Comparison of ENCODE assay signal across 1 cellular context in genomic region chr2:183063083-183063482, GRCh38.
TF ChIP-seq lines count a peak whose summit lies in the region.

No MANE protein-coding gene starts in this region.

TF ChIP-seq in K562, 482 proteins besides CTCF, POLR2A, EP300 and RAD21 (continued from another document):
- TF ChIP-seq, protein P1, sequence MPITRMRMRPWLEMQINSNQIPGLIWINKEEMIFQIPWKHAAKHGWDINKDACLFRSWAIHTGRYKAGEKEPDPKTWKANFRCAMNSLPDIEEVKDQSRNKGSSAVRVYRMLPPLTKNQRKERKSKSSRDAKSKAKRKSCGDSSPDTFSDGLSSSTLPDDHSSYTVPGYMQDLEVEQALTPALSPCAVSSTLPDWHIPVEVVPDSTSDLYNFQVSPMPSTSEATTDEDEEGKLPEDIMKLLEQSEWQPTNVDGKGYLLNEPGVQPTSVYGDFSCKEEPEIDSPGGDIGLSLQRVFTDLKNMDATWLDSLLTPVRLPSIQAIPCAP (CRISPR knock-in tag; IDR thresholded peaks at IDR 0.05; ENCODE audit: borderline replicate concordance), result no peak
- no peak for TF ChIP-seq FOXA3 (CRISPR knock-in tag; conservative IDR thresholded peaks at IDR 0.05 in 1 of 2, IDR thresholded peaks at IDR 0.05 in 1 of 2)
- TF ChIP-seq, protein P2, sequence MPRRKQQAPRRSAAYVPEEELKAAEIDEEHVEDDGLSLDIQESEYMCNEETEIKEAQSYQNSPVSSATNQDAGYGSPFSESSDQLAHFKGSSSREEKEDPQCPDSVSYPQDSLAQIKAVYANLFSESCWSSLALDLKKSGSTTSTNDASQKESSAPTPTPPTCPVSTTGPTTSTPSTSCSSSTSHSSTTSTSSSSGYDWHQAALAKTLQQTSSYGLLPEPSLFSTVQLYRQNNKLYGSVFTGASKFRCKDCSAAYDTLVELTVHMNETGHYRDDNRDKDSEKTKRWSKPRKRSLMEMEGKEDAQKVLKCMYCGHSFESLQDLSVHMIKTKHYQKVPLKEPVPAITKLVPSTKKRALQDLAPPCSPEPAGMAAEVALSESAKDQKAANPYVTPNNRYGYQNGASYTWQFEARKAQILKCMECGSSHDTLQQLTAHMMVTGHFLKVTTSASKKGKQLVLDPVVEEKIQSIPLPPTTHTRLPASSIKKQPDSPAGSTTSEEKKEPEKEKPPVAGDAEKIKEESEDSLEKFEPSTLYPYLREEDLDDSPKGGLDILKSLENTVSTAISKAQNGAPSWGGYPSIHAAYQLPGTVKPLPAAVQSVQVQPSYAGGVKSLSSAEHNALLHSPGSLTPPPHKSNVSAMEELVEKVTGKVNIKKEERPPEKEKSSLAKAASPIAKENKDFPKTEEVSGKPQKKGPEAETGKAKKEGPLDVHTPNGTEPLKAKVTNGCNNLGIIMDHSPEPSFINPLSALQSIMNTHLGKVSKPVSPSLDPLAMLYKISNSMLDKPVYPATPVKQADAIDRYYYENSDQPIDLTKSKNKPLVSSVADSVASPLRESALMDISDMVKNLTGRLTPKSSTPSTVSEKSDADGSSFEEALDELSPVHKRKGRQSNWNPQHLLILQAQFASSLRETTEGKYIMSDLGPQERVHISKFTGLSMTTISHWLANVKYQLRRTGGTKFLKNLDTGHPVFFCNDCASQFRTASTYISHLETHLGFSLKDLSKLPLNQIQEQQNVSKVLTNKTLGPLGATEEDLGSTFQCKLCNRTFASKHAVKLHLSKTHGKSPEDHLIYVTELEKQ (CRISPR knock-in tag; IDR thresholded peaks at IDR 0.05), result no peak
- no peak for TF ChIP-seq ZNF384 (IDR thresholded peaks at IDR 0.05; ENCODE audit: low read depth, low read length)
- no peak for TF ChIP-seq NFATC3 (IDR thresholded peaks at IDR 0.05)
- TF ChIP-seq RFX1 (IDR thresholded peaks at IDR 0.05), result peak; percentile 90
- TF ChIP-seq CEBPZ (IDR thresholded peaks at IDR 0.05; ENCODE audit: borderline replicate concordance, low read depth, low read length), result no peak
- TF ChIP-seq ZFP30 (CRISPR knock-in tag; IDR thresholded peaks at IDR 0.05; ENCODE audit: borderline replicate concordance), result no peak
